ENCODE assay signal across 8 cellular contexts in genomic region chr20:48738399-48739304, GRCh38.
A peak's percentile ranks its signal among the peaks of the same experiment; 100 is the strongest.
DNase-seq lines count a peak whose midpoint lies in the region; ATAC-seq and TF ChIP-seq lines count a peak whose summit lies in the region.

No MANE protein-coding gene starts in this region.

- no peaks in the 10 kb centered on the region for H3K9me3 Mint-ChIP-seq in activated CD4-positive, alpha-beta memory T cell treated with anti-CD3 and anti-CD28 coated beads, Interleukin-2, amount 10 ng/mL, durations not matched to agents 7 days and 5 days

- H3K27ac ChIP-seq in lower lobe of right lung, result peak overlapping the region; percentile 68

- peak overlapping the region; percentile 79 for H3K27ac Mint-ChIP-seq in activated CD4-positive, alpha-beta memory T cell treated with anti-CD3 and anti-CD28 coated beads, Interleukin-2, amount 10 ng/mL, durations not matched to agents 7 days and 5 days

- peak overlapping the region; percentile 30 for H3K4me3 Mint-ChIP-seq in activated CD4-positive, alpha-beta memory T cell treated with anti-CD3 and anti-CD28 coated beads, Interleukin-2, amount 10 ng/mL, durations not matched to agents 7 days and 5 days

- H3K4me3 ChIP-seq in lower lobe of right lung, result no peak overlapping the region

- no peaks in the 10 kb centered on the region for H3K27me3 Mint-ChIP-seq in activated CD4-positive, alpha-beta memory T cell treated with anti-CD3 and anti-CD28 coated beads, Interleukin-2, amount 10 ng/mL, durations not matched to agents 7 days and 5 days

- H3K36me3 ChIP-seq in lower lobe of right lung, result peaks cover 37% of the 10 kb centered on the region

- H3K4me1 ChIP-seq in lower lobe of right lung, result peaks cover 52% of the 10 kb centered on the region

- intact Hi-C loops in lower lobe of right lung (cut with DNase I), result no loop called here

- no peaks in the 10 kb centered on the region for H3K27me3 ChIP-seq in lower lobe of right lung (ENCODE audit: low read depth)

- CTCF ChIA-PET in activated CD4-positive, alpha-beta memory T cell treated with anti-CD3 and anti-CD28 coated beads, Interleukin-2, amount 10 ng/mL, durations not matched to agents 7 days and 5 days (lab: Charles Lee), result interaction anchor here (0.7 to 2.6 kb wide), 12 partner anchors 10 to 89 kb away, joined by 3 to 8 read pairs (median 5); partner anchors contain the start of gene PREX1

- POLR2A ChIA-PET in activated CD4-positive, alpha-beta memory T cell treated with anti-CD3 and anti-CD28 coated beads, Interleukin-2, amount 10 ng/mL, durations not matched to agents 7 days and 5 days (lab: Charles Lee), result interaction anchor here (0.7 to 6.8 kb wide), 15 partner anchors 8 to 88 kb away, joined by 3 to 58 read pairs (median 8); partner anchors contain the start of gene PREX1

- H3K36me3 Mint-ChIP-seq in activated CD4-positive, alpha-beta memory T cell treated with anti-CD3 and anti-CD28 coated beads, Interleukin-2, amount 10 ng/mL, durations not matched to agents 7 days and 5 days (ENCODE audit: low read depth), result peaks cover 74% of the 10 kb centered on the region

- ATAC-seq in GM18907 (IDR thresholded peaks at IDR 0.05; ENCODE audit: unreplicated experiment) (peak; percentile 62), HG02885 (IDR thresholded peaks at IDR 0.05; ENCODE audit: poor library complexity, unreplicated experiment) (peak; percentile 79), lower lobe of right lung (no peak), esophagus mucosa (no peak)

- DNase-seq in activated CD4-positive, alpha-beta memory T cell treated with anti-CD3 and anti-CD28 coated beads, Interleukin-2, amount 10 ng/mL, durations not matched to agents 7 days and 5 days, result peak; percentile 85
- DNase-seq in lower lobe of right lung, result no peak
- no peak for DNase-seq in NCI-H2227 (lab: John Stamatoyannopoulos, UW; ENCODE audit: unreplicated experiment)
- DNase-seq in NCI-H510A treated with DMSO at 0.1 percent for 48 hours (lab: John Stamatoyannopoulos, UW), result no peak
- DNase-seq in NCI-H226, result no peak

- H3K4me1 Mint-ChIP-seq in activated CD4-positive, alpha-beta memory T cell treated with anti-CD3 and anti-CD28 coated beads, Interleukin-2, amount 10 ng/mL, durations not matched to agents 7 days and 5 days, result peaks cover 66% of the 10 kb centered on the region

- no peaks in the 10 kb centered on the region for H3K9me3 ChIP-seq in lower lobe of right lung

- TF ChIP-seq CTCF in lower lobe of right lung (IDR thresholded peaks at IDR 0.05), result no peak

Comparison
In these comparisons a context has a peak if more than half of its experiments do, and no peak if none do; other contexts are left out.
1. ATAC-seq: peak in GM18907 (single experiment) and HG02885 (single experiment); none in lower lobe of right lung (0 of 2) and esophagus mucosa (single experiment).